ENCODE assay signal across 7 cellular contexts in the genomic region with DNA sequence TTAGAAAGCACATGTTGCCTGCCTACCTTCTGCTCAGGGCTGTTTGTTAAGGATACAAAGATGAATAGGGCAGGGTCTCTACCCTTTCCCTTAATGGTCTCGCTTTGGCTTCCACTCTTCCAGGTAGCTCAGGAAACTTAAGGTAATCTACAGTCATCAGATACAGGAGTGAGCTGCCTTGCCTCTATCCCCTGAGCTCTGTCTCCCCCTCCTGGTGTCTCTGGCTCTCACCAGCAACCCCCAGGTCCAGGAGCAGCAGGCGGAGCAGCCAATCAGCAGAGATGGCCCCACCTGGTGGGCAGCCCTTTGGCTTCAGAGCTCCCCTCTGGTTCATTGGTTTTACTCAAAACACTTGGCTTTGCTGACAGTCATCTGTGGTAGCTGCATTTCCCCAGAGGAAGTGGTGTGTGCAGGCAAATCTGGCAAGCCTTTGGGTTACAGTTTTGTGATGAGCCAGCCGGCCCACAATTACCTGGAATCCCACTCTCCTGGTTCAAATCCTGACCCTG. TPM values are rescaled to one million over a fixed set of nuclear protein-coding genes. Genes with fewer than 3 reads are reported as not detected.
DNase-seq lines count a peak whose midpoint lies in the region; ATAC-seq lines count a peak whose summit lies in the region.

No MANE protein-coding gene starts in this region.

- H3K36me3 ChIP-seq in adipocyte (ENCODE audit: control insufficient read depth, insufficient read depth, low read length, severe bottlenecking): no peaks in the 10 kb centered on the region

- no peaks in the 10 kb centered on the region for H3K9me3 ChIP-seq in adipocyte (ENCODE audit: control insufficient read depth, low read length)

- intact Hi-C loops in left ventricle myocardium superior (cut with micrococcal nuclease): loop anchor here (5.0 kb wide), 1 partner anchor 81 kb away; no protein-coding TSS in a partner anchor
- intact Hi-C loops in sciatic nerve (cut with DNase I): no loop called here

- ATAC-seq in GM18498 (IDR thresholded peaks at IDR 0.05; ENCODE audit: unreplicated experiment) (peak; percentile 97), HG02840 (IDR thresholded peaks at IDR 0.05; ENCODE audit: low FRiP score, unreplicated experiment) (peak; percentile 98), left ventricle myocardium superior (peak; percentile 94), sciatic nerve (peak; percentile 87)

- H3K27me3 ChIP-seq in adipocyte (replicated peaks; ENCODE audit: control insufficient read depth, insufficient read depth, low read length): no peaks in the 10 kb centered on the region

- H3K4me3 ChIP-seq in adipocyte (ENCODE audit: low read length): no peak overlapping the region

- DNase-seq in NCI-H1417 treated with DMSO at 0.1 percent for 48 hours (lab: John Stamatoyannopoulos, UW) (peak; percentile 35), T-helper 1 cell (peak; percentile 57 to 86 (median 69)), adipocyte (ENCODE audit: low read depth) (peak; percentile 78), left ventricle myocardium superior (peak; percentile 78), sciatic nerve (ENCODE audit: low spot score) (peak; percentile 86)

- no peak overlapping the region for H3K9ac ChIP-seq in adipocyte (ENCODE audit: low read length)

- H3K4me1 ChIP-seq in adipocyte (ENCODE audit: control insufficient read depth, insufficient read depth, low read length): no peaks in the 10 kb centered on the region

RNA-seq across cellular contexts. Expression of gene CX3CR1, which starts 8.5 kb away (rescaled TPM):
- total RNA-seq in left ventricle myocardium superior: 1.7 TPM
- total RNA-seq in sciatic nerve: 18.5 TPM

RNA-seq across cellular contexts. Expression of gene CCR8, which starts 41.2 kb away (rescaled TPM):
- total RNA-seq in left ventricle myocardium superior: not detected
- not detected for total RNA-seq in sciatic nerve

Comparison
In these comparisons a context has a peak if more than half of its experiments do, and no peak if none do; other contexts are left out.
1. DNase-seq: peak in every context shown above with its lines; median percentile 86 in sciatic nerve; 78 in adipocyte; 78 in left ventricle myocardium superior; 69 in T-helper 1 cell; 35 in NCI-H1417 treated with DMSO at 0.1 percent for 48 hours.